In the genomic region with DNA sequence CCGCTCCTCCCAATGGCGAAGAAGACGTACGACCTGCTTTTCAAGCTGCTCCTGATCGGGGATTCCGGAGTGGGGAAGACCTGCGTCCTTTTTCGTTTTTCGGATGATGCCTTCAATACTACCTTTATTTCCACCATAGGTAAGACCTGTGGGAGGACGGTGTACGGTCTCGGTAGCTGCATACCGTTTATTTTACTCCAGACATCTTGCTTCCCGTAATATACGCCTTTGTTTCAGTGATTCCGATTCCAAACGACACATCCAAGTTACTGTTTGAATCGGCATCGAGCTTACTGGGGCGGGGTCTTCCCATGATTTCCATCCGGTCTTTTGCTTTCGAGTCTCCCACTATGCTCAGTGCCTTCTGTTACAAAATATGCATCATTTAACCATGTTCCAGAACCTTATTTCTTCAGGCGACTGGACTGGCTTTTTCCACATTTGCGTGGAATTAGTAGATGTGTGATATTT, we compare ENCODE assay signal across 1 cellular context.
TF ChIP-seq lines count a peak whose summit lies in the region.

No MANE protein-coding gene starts in this region.

TF ChIP-seq in K562, 482 proteins besides CTCF, POLR2A, EP300 and RAD21 (continued from another document):
- TF ChIP-seq, protein P1, sequence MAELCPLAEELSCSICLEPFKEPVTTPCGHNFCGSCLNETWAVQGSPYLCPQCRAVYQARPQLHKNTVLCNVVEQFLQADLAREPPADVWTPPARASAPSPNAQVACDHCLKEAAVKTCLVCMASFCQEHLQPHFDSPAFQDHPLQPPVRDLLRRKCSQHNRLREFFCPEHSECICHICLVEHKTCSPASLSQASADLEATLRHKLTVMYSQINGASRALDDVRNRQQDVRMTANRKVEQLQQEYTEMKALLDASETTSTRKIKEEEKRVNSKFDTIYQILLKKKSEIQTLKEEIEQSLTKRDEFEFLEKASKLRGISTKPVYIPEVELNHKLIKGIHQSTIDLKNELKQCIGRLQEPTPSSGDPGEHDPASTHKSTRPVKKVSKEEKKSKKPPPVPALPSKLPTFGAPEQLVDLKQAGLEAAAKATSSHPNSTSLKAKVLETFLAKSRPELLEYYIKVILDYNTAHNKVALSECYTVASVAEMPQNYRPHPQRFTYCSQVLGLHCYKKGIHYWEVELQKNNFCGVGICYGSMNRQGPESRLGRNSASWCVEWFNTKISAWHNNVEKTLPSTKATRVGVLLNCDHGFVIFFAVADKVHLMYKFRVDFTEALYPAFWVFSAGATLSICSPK (IDR thresholded peaks at IDR 0.05; ENCODE audit: borderline replicate concordance) = no peak
- TF ChIP-seq TEAD1 (CRISPR knock-in tag; IDR thresholded peaks at IDR 0.05) (0 out of 4 replicates have a peak, but pooled peaks of 1 of the 2 experiments have one; percentile 37), SIN3A (IDR thresholded peaks at IDR 0.05; ENCODE audit: borderline replicate concordance in 2 of 2, control insufficient read depth in 1 of 2, low read depth in 2 of 2, low read length in 2 of 2) (peak in 1 of 2 experiments; percentile 34; a peak in 1 of 4 replicates), CHD1 (IDR thresholded peaks at IDR 0.05; ENCODE audit: low read length) (peak; percentile 64), GABPA (tag; conservative IDR thresholded peaks at IDR 0.05; ENCODE audit: low read depth) (0 out of 2 replicates have a peak, but pooled peaks have one; percentile 26), GTF2E2 (tag; IDR thresholded peaks at IDR 0.05) (peak; percentile 54; the same call in 1 of the 2 replicates), TBP (optimal IDR thresholded peaks at IDR 0.05; ENCODE audit: low read depth, low read length) (no peak), NR1H2 (CRISPR knock-in tag; IDR thresholded peaks at IDR 0.05) (no peak), ZBTB1 (CRISPR knock-in tag; IDR thresholded peaks at IDR 0.05; ENCODE audit: borderline replicate concordance, low read depth) (no peak), ELF4 (CRISPR knock-in tag; IDR thresholded peaks at IDR 0.05) (no peak), ZNF431 (CRISPR knock-in tag; IDR thresholded peaks at IDR 0.05) (0 out of 2 replicates have a peak, but pooled peaks have one; percentile 3), HDAC1 (IDR thresholded peaks at IDR 0.05) (no peak), ZNF165 (CRISPR knock-in tag; IDR thresholded peaks at IDR 0.05; ENCODE audit: borderline replicate concordance) (no peak), ZNF197 (CRISPR knock-in tag; IDR thresholded peaks at IDR 0.05; ENCODE audit: low read depth) (peak; percentile 2; the same call in 1 of the 2 replicates), KDM5B (IDR thresholded peaks at IDR 0.05; ENCODE audit: insufficient replicate concordance, low read depth, low read length) (peak; percentile 16), RBBP5 (IDR thresholded peaks at IDR 0.05; ENCODE audit: borderline replicate concordance, insufficient read depth, low read length, poor library complexity, severe bottlenecking) (peak; percentile 0), ZNF764 (CRISPR knock-in tag; IDR thresholded peaks at IDR 0.05; ENCODE audit: low read depth) (no peak), FOXA3 (CRISPR knock-in tag; conservative IDR thresholded peaks at IDR 0.05 in 1 of 2, IDR thresholded peaks at IDR 0.05 in 1 of 2) (0 out of 4 replicates have a peak, but pooled peaks of 1 of the 2 experiments have one; percentile 37)
- TF ChIP-seq, protein P2, sequence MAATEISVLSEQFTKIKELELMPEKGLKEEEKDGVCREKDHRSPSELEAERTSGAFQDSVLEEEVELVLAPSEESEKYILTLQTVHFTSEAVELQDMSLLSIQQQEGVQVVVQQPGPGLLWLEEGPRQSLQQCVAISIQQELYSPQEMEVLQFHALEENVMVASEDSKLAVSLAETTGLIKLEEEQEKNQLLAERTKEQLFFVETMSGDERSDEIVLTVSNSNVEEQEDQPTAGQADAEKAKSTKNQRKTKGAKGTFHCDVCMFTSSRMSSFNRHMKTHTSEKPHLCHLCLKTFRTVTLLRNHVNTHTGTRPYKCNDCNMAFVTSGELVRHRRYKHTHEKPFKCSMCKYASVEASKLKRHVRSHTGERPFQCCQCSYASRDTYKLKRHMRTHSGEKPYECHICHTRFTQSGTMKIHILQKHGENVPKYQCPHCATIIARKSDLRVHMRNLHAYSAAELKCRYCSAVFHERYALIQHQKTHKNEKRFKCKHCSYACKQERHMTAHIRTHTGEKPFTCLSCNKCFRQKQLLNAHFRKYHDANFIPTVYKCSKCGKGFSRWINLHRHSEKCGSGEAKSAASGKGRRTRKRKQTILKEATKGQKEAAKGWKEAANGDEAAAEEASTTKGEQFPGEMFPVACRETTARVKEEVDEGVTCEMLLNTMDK (IDR thresholded peaks at IDR 0.05; ENCODE audit: borderline replicate concordance, insufficient read depth, low read depth, low read length, poor library complexity, severe bottlenecking) = no peak
- TF ChIP-seq, protein P3, sequence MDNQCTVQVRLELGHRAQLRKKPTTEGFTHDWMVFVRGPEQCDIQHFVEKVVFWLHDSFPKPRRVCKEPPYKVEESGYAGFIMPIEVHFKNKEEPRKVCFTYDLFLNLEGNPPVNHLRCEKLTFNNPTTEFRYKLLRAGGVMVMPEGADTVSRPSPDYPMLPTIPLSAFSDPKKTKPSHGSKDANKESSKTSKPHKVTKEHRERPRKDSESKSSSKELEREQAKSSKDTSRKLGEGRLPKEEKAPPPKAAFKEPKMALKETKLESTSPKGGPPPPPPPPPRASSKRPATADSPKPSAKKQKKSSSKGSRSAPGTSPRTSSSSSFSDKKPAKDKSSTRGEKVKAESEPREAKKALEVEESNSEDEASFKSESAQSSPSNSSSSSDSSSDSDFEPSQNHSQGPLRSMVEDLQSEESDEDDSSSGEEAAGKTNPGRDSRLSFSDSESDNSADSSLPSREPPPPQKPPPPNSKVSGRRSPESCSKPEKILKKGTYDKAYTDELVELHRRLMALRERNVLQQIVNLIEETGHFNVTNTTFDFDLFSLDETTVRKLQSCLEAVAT (IDR thresholded peaks at IDR 0.05) = peak in 1 of 2 experiments; percentile 7; a peak in 1 of 4 replicates
- TF ChIP-seq, protein P4, sequence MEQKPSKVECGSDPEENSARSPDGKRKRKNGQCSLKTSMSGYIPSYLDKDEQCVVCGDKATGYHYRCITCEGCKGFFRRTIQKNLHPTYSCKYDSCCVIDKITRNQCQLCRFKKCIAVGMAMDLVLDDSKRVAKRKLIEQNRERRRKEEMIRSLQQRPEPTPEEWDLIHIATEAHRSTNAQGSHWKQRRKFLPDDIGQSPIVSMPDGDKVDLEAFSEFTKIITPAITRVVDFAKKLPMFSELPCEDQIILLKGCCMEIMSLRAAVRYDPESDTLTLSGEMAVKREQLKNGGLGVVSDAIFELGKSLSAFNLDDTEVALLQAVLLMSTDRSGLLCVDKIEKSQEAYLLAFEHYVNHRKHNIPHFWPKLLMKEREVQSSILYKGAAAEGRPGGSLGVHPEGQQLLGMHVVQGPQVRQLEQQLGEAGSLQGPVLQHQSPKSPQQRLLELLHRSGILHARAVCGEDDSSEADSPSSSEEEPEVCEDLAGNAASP (IDR thresholded peaks at IDR 0.05) = no peak
- TF ChIP-seq, protein P5, sequence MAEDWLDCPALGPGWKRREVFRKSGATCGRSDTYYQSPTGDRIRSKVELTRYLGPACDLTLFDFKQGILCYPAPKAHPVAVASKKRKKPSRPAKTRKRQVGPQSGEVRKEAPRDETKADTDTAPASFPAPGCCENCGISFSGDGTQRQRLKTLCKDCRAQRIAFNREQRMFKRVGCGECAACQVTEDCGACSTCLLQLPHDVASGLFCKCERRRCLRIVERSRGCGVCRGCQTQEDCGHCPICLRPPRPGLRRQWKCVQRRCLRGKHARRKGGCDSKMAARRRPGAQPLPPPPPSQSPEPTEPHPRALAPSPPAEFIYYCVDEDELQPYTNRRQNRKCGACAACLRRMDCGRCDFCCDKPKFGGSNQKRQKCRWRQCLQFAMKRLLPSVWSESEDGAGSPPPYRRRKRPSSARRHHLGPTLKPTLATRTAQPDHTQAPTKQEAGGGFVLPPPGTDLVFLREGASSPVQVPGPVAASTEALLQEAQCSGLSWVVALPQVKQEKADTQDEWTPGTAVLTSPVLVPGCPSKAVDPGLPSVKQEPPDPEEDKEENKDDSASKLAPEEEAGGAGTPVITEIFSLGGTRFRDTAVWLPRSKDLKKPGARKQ (CRISPR knock-in tag; IDR thresholded peaks at IDR 0.05) = no peak
